In genomic region chr11:9265211-9266131, GRCh38 we compare ENCODE assay signal across 8 cellular contexts. TPM values are rescaled to one million over a fixed set of nuclear protein-coding genes. Genes with fewer than 3 reads are reported as not detected.
A peak's percentile ranks its signal among the peaks of the same experiment; 100 is the strongest.
DNase-seq lines count a peak whose midpoint lies in the region; TF ChIP-seq lines count a peak whose summit lies in the region.

Gene DENND5A, minus strand, starts transcription at chr11:9265350. Its CDS starts 281 bp downstream, at chr11:9265069.

- H3K27ac ChIP-seq in HUES6 (ENCODE audit: low read depth, low read length) (peak within 1 kb of the TSS; percentile 85; the same call in 1 of the 2 replicates), esophagus squamous epithelium (peak within 1 kb of the TSS; percentile 86 to 95 (median 90)), muscle layer of colon (ENCODE audit: low read depth, low read length) (peak within 1 kb of the TSS; percentile 97)

- in situ Hi-C loops in ACHN (cut with HindIII; ENCODE audit: low pct_ligation_motif_present, low pct_unique_long_range_greater_than_20kb, low sequenced_read_pairs) (no loop called here), GM18951 (cut with MboI; ENCODE audit: low sequenced_read_pairs, unreplicated experiment) (no loop called here)

- H3K36me3 ChIP-seq in HUES6 (ENCODE audit: control insufficient read depth, insufficient read depth, low read length) = no peaks in the 10 kb centered on the region
- no peaks in the 10 kb centered on the region for H3K36me3 ChIP-seq in esophagus squamous epithelium
- H3K36me3 ChIP-seq in muscle layer of colon (ENCODE audit: insufficient read depth, low read length) = no peaks in the 10 kb centered on the region

- H3K4me3 ChIP-seq in HUES6 (ENCODE audit: low read depth, low read length) (peak within 1 kb of the TSS; percentile 73), esophagus squamous epithelium (peak within 1 kb of the TSS; percentile 69 to 88 (median 74)), muscle layer of colon (ENCODE audit: low read depth in 1 of 2, low read length in 2 of 2) (peak within 1 kb of the TSS; percentile 79 to 89)

- H3K9me3 ChIP-seq in HUES6 (ENCODE audit: control insufficient read depth, insufficient read depth, low read depth, low read length) (no peaks in the 10 kb centered on the region), esophagus squamous epithelium (no peaks in the 10 kb centered on the region), muscle layer of colon (ENCODE audit: low read length) (no peaks in the 10 kb centered on the region)

- H3K4me1 ChIP-seq in HUES6 (ENCODE audit: control insufficient read depth, insufficient read depth, low read length) (peaks cover 24% of the 10 kb centered on the region), esophagus squamous epithelium (peaks cover 9 to 42% (median 18%) of the 10 kb centered on the region in 3 donors), muscle layer of colon (ENCODE audit: insufficient read depth, low read length) (peaks cover 16% of the 10 kb centered on the region)

- peak; percentile 36 for TF ChIP-seq POLR2A in GM18951 (IDR thresholded peaks at IDR 0.05; ENCODE audit: extremely low read depth, insufficient read depth, insufficient read length)
- peak in 3 of 4 donors; percentile 57 to 85 (median 69) for TF ChIP-seq POLR2A in esophagus squamous epithelium (IDR thresholded peaks at IDR 0.05)

- intact Hi-C loops in esophagus squamous epithelium (cut with DNase I) = no loop called here

- H3K27me3 ChIP-seq in HUES6 (ENCODE audit: control insufficient read depth, insufficient read depth, low read length) (no peaks in the 10 kb centered on the region), esophagus squamous epithelium (peaks cover 0 to 8% (median 0%) of the 10 kb centered on the region in 4 donors), muscle layer of colon (ENCODE audit: control insufficient read depth in 1 of 2, insufficient read depth in 2 of 2, low read length in 2 of 2) (no peaks in the 10 kb centered on the region)

- WGBS in esophagus squamous epithelium, 2 donors = 26 to 27% methylated on average over 15 to 16 of the region's 63 CpGs

- DNase-seq in ACHN (peak; percentile 84), OCI-M1 (lab: John Stamatoyannopoulos, UW) (peak; percentile 88), activated T-helper 1 cell treated with Interleukin-2 at 50 U/mL for 16 hours (ENCODE audit: low read depth) (peak; percentile 31), esophagus squamous epithelium (lab: John Stamatoyannopoulos, UW) (peak; percentile 8)
- peak; percentile 29 for DNase-seq in stimulated activated naive CD4-positive, alpha-beta T cell treated with Interleukin-2 at 50 U/mL for 16 hours (lab: John Stamatoyannopoulos, UW)

- peak within 1 kb of the TSS; percentile 92 for H3K9ac ChIP-seq in HUES6 (ENCODE audit: low read length)
- H3K9ac ChIP-seq in muscle layer of colon (ENCODE audit: low read length) = peak within 1 kb of the TSS; percentile 94

- TF ChIP-seq CTCF in esophagus squamous epithelium (IDR thresholded peaks at IDR 0.05) = no peak

RNA-seq across cellular contexts. Expression of gene DENND5A, which starts in this region (rescaled TPM):
- 10 to 100 TPM; 13.8 to 56.3 (median 23.4) TPM for total RNA-seq in esophagus squamous epithelium

Comparison
In these comparisons a context has a peak if more than half of its experiments do, and no peak if none do; other contexts are left out.
1. Peak in every context shown above with its lines: DNase-seq, H3K4me3 ChIP-seq and H3K27ac ChIP-seq.
2. DNase-seq: peak in every context shown above with its lines; median percentile 88 in OCI-M1; 84 in ACHN; 31 in activated T-helper 1 cell treated with Interleukin-2 at 50 U/mL for 16 hours; 29 in stimulated activated naive CD4-positive, alpha-beta T cell treated with Interleukin-2 at 50 U/mL for 16 hours; 8 in esophagus squamous epithelium.